ENCODE assay signal across 11 cellular contexts in the genomic region with DNA sequence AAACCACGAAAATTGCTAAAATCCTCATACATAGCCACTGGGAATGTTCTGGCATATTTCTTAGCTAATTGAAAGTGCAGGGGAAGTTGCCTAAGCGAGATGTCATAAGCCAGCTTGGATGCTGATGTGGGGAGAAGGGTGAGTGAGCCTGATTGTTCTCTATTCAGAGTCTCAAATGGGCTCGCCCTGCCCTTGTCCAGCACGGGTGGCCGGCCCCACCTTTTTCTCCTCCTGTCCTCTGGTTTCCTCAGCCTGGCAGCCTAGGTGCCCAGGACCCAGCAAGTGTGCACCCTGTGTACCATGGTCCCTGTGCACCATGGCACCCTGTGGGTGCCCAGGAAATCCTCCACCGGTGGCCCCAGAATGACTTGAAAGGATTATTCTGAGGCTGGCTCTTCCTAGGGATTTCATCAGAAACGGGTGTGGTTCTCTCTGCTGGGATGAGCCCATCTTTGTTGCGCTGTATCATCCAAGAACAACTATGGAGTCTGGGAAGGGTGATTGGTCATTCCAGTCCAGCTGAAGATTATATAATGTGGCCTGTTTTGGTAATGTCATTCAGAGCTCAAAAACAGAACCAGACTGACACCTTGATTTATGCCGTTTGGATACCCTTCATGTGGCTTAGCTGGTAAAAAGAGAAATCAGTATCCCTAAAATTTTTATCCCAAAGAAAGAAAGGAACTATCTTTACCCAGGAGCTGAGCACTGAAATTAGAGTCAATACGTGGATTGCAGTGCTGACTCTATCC.
A peak's percentile ranks its signal among the peaks of the same experiment; 100 is the strongest.
DNase-seq lines count a peak whose midpoint lies in the region; ATAC-seq and TF ChIP-seq lines count a peak whose summit lies in the region.
"Had no signal": no experiment of that assay in that cellular context is flagged by ENCODE, and none has a peak within 500 bp of the region (broad histone marks: within the 10 kb centered on the region; RNA-seq: fewer than 3 reads in every experiment).

No MANE protein-coding gene starts in this region.

- H3K36me3 ChIP-seq in tibial nerve = peaks cover 0 to under 1% (median 0%) of the 10 kb centered on the region in 3 donors
- H3K36me3 ChIP-seq: thoracic aorta had no signal

- TF ChIP-seq EP300 in tibial nerve (IDR thresholded peaks at IDR 0.05) = peak; percentile 32 to 92

- peak overlapping the region; percentile 60 for H3K27ac Mint-ChIP-seq in T-helper 2 cell treated with Interferon-gamma antibody and Interleukin-4, amounts not matched to agents 5 μg/mL and 100 μg/mL, for 36 hours
- H3K27ac Mint-ChIP-seq in activated naive CD8-positive, alpha-beta T cell treated with anti-CD3 and anti-CD28 coated beads, Interleukin-2, amount 50 U/mL, for 24 hours = peak overlapping the region; percentile 99
- H3K27ac Mint-ChIP-seq in immature natural killer cell = peak overlapping the region in 5 of 6 donors; percentile 11 to 99 (median 78)

- TF ChIP-seq POLR2A in tibial nerve (IDR thresholded peaks at IDR 0.05) = no peak

- ATAC-seq in activated naive CD8-positive, alpha-beta T cell treated with anti-CD3 and anti-CD28 coated beads, Interleukin-2, amount 50 U/mL, for 24 hours = no peak
- ATAC-seq in GM18517 (IDR thresholded peaks at IDR 0.05; ENCODE audit: unreplicated experiment) = no peak

- H3K4me3 Mint-ChIP-seq in T-helper 2 cell treated with Interferon-gamma antibody and Interleukin-4, amounts not matched to agents 5 μg/mL and 100 μg/mL, for 36 hours = peak overlapping the region; percentile 72
- H3K4me3 Mint-ChIP-seq in activated naive CD8-positive, alpha-beta T cell treated with anti-CD3 and anti-CD28 coated beads, Interleukin-2, amount 50 U/mL, for 24 hours = peak overlapping the region; percentile 88
- H3K4me3 Mint-ChIP-seq in immature natural killer cell = peak overlapping the region in 1 of 5 donors; percentile 23

- H3K27me3 Mint-ChIP-seq in T-helper 2 cell treated with Interferon-gamma antibody and Interleukin-4, amounts not matched to agents 5 μg/mL and 100 μg/mL, for 36 hours (ENCODE audit: low read depth) = no peaks in the 10 kb centered on the region
- peaks cover 3% of the 10 kb centered on the region for H3K27me3 Mint-ChIP-seq in activated naive CD8-positive, alpha-beta T cell treated with anti-CD3 and anti-CD28 coated beads, Interleukin-2, amount 50 U/mL, for 24 hours
- peaks cover 6 to 22% (median 17%) of the 10 kb centered on the region in 3 donors for H3K27me3 Mint-ChIP-seq in immature natural killer cell (ENCODE audit: low read depth in 3 of 3)

- peaks cover 0 to 76% (median 60%) of the 10 kb centered on the region in 4 donors for H3K4me1 ChIP-seq in tibial nerve

- H3K9me3 Mint-ChIP-seq in T-helper 2 cell treated with Interferon-gamma antibody and Interleukin-4, amounts not matched to agents 5 μg/mL and 100 μg/mL, for 36 hours = no peaks in the 10 kb centered on the region
- no peaks in the 10 kb centered on the region for H3K9me3 Mint-ChIP-seq in activated naive CD8-positive, alpha-beta T cell treated with anti-CD3 and anti-CD28 coated beads, Interleukin-2, amount 50 U/mL, for 24 hours
- H3K9me3 Mint-ChIP-seq in immature natural killer cell = peaks cover 0 to 4% (median 0%) of the 10 kb centered on the region in 6 donors

- no peak for TF ChIP-seq CTCF in tibial nerve (IDR thresholded peaks at IDR 0.05)

- peak overlapping the region; percentile 75 to 91 (median 86) for H3K27ac ChIP-seq in tibial nerve

- H3K4me1 Mint-ChIP-seq in T-helper 2 cell treated with Interferon-gamma antibody and Interleukin-4, amounts not matched to agents 5 μg/mL and 100 μg/mL, for 36 hours (ENCODE audit: low read depth) = peaks cover 88% of the 10 kb centered on the region
- H3K4me1 Mint-ChIP-seq in activated naive CD8-positive, alpha-beta T cell treated with anti-CD3 and anti-CD28 coated beads, Interleukin-2, amount 50 U/mL, for 24 hours = peaks cover 98% of the 10 kb centered on the region
- peaks cover 86 to 92% of the 10 kb centered on the region in 2 donors for H3K4me1 Mint-ChIP-seq in immature natural killer cell

- no peak for DNase-seq in T-helper 2 cell treated with Interferon-gamma antibody and Interleukin-4, amounts not matched to agents 5 μg/mL and 100 μg/mL, for 36 hours (ENCODE audit: low spot score)
- no peak for DNase-seq in T-helper 2 cell
- no peak for DNase-seq in activated naive CD8-positive, alpha-beta T cell treated with anti-CD3 and anti-CD28 coated beads, Interleukin-2, amount 50 U/mL, for 24 hours
- no peak for DNase-seq in immature natural killer cell
- DNase-seq in tibial nerve (ENCODE audit: low spot score in 2 of 2) = peak; percentile 32 to 67
- DNase-seq in DMS79 treated with DMSO at 0.1 percent for 48 hours (lab: John Stamatoyannopoulos, UW) = no peak
- DNase-seq in iPS-NIHi11 (ENCODE audit: low spot score) = no peak
- DNase-seq: ACHN, NCI-H774 had no signal

- 56 to 60% methylated on average over 10 of the region's 10 CpGs for WGBS in tibial nerve, 2 donors

- H3K27me3 ChIP-seq in tibial nerve = no peaks in the 10 kb centered on the region

- H3K4me3 ChIP-seq in tibial nerve = no peak overlapping the region
- H3K4me3 ChIP-seq: thoracic aorta had no signal

- H3K36me3 Mint-ChIP-seq in T-helper 2 cell treated with Interferon-gamma antibody and Interleukin-4, amounts not matched to agents 5 μg/mL and 100 μg/mL, for 36 hours (ENCODE audit: low read depth) = peaks cover 60% of the 10 kb centered on the region
- H3K36me3 Mint-ChIP-seq in activated naive CD8-positive, alpha-beta T cell treated with anti-CD3 and anti-CD28 coated beads, Interleukin-2, amount 50 U/mL, for 24 hours (ENCODE audit: low read depth) = peaks cover 73% of the 10 kb centered on the region
- H3K36me3 Mint-ChIP-seq in immature natural killer cell = peaks cover 5 to 25% (median 14%) of the 10 kb centered on the region in 3 donors

- H3K9me3 ChIP-seq in tibial nerve = no peaks in the 10 kb centered on the region
- H3K9me3 ChIP-seq: thoracic aorta had no signal

Comparison
In these comparisons a context has a peak if more than half of its experiments do, and no peak if none do; other contexts are left out.
1. DNase-seq: peak in tibial nerve (2 of 2); none in T-helper 2 cell treated with Interferon-gamma antibody and Interleukin-4, amounts not matched to agents 5 μg/mL and 100 μg/mL, for 36 hours (single experiment), T-helper 2 cell (0 of 5), activated naive CD8-positive, alpha-beta T cell treated with anti-CD3 and anti-CD28 coated beads, Interleukin-2, amount 50 U/mL, for 24 hours (single experiment), immature natural killer cell (0 of 3), DMS79 treated with DMSO at 0.1 percent for 48 hours (single experiment) and iPS-NIHi11 (single experiment).
2. Peak in every context shown above with its lines, with median percentiles within 50 percentile points of each other: H3K27ac Mint-ChIP-seq.